12 cellular contexts compared by ENCODE assay signal in the genomic region with DNA sequence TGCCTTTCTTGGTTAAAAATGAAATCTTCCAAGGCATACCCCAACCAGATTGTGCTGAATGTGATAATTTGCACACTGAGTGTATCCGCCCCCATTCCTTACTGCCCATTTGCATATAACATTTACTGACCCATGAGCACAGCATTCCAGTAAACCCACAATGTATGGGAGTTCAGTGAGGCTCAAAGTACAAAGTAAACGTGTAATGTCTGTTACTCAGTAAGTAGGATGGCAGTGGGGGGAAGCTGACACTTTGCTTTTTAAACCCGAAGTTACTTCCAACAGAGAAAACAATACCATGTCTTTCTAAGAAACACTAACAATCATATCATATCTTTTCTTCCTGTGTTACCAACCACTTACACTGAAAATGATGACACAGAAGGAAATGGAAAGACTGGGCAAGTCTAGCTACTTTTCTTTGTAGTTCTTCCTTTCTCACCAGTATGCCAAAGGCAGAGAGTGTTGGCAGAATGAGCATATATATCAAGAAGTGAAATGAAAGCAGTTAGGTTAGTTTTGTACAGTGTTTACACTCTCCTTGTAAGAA. TPM values are rescaled to one million over a fixed set of nuclear protein-coding genes. Genes with fewer than 3 reads are reported as not detected.
DNase-seq lines count a peak whose midpoint lies in the region; ATAC-seq and TF ChIP-seq lines count a peak whose summit lies in the region.
"Had no signal": no experiment of that assay in that cellular context is flagged by ENCODE, and none has a peak within 500 bp of the region (broad histone marks: within the 10 kb centered on the region; RNA-seq: fewer than 3 reads in every experiment).

No MANE protein-coding gene starts in this region.

- H3K27me3 ChIP-seq in Caco-2 (replicated peaks; ENCODE audit: control insufficient read depth, insufficient read depth, low read length) (no peaks in the 10 kb centered on the region), mesendoderm (ENCODE audit: insufficient read depth, low read length, poor library complexity) (no peaks in the 10 kb centered on the region)

- no peak overlapping the region for H2BK5ac ChIP-seq in mesendoderm (ENCODE audit: low read length)

- no peaks in the 10 kb centered on the region for H3K9me3 Mint-ChIP-seq in Caco-2 (ENCODE audit: unreplicated experiment)

- H3K27ac Mint-ChIP-seq in Caco-2 (ENCODE audit: unreplicated experiment) = peak overlapping the region; percentile 69
- H3K27ac Mint-ChIP-seq: naive B cell had no signal

- no peaks in the 10 kb centered on the region for H3K79me1 ChIP-seq in mesendoderm (ENCODE audit: low read length)

- H3K4me3 ChIP-seq in Caco-2 (ENCODE audit: low read depth, low read length) = no peak overlapping the region
- H3K4me3 ChIP-seq in LNCaP clone FGC (ENCODE audit: low read depth, low read length) = no peak overlapping the region
- H3K4me3 ChIP-seq in astrocyte of the spinal cord (ENCODE audit: low read depth, low read length) = no peak overlapping the region
- H3K4me3 ChIP-seq in mesendoderm (ENCODE audit: low read length) = no peak overlapping the region

- no peak overlapping the region for H4K5ac ChIP-seq in mesendoderm (ENCODE audit: low read length)

- intact Hi-C loops in Caco-2 (cut with micrococcal nuclease; ENCODE audit: unreplicated experiment) = loop anchor here (1.0 to 2.0 kb wide), 3 partner anchors 27 to 73 kb away; a partner anchor contains a TSS

- H4K8ac ChIP-seq in mesendoderm (ENCODE audit: low read depth, low read length) = no peak overlapping the region

- no peak overlapping the region for H3K18ac ChIP-seq in mesendoderm (ENCODE audit: low read length)

- H3K4ac ChIP-seq in mesendoderm (ENCODE audit: low read depth, low read length) = no peak overlapping the region

- H2BK120ac ChIP-seq in mesendoderm (ENCODE audit: low read depth, low read length) = no peak overlapping the region

- no CpG with 5 or more reads among the region's 3 CpGs for WGBS in mesendoderm (ENCODE audit: extremely low coverage, insufficient coverage, low lambda C conversion rate)

- peak; percentile 49 to 61 for DNase-seq in Caco-2
- peak; percentile 82 for DNase-seq in LNCaP clone FGC (ENCODE audit: low read depth)
- DNase-seq in astrocyte of the spinal cord (ENCODE audit: low read depth, low spot score) = peak; percentile 67
- no peak for DNase-seq in mesendoderm
- DNase-seq: activated effector memory CD4-positive, alpha-beta T cell treated with Interleukin-2 at 50 U/mL for 16 hours; naive B cell; NCI-H187 had no signal

- POLR2A ChIA-PET in Caco-2 (lab: Charles Lee) = interaction anchor here (0.7 kb wide), 1 partner anchor 10 kb away, joined by 3 read pairs; no protein-coding TSS in a partner anchor

- H3K27me3 Mint-ChIP-seq in Caco-2 (ENCODE audit: insufficient read depth, unreplicated experiment) = no peaks in the 10 kb centered on the region

- H3K9ac ChIP-seq in mesendoderm (ENCODE audit: low read length) = no peak overlapping the region

- no TSS peak for BruUV-seq in Caco-2 (replicated peaks; lab: Mats Ljungman, UMichigan)

- no peak overlapping the region for H2AK5ac ChIP-seq in mesendoderm (ENCODE audit: low read length)

- no peaks in the 10 kb centered on the region for H3K9me3 ChIP-seq in Caco-2

- peak overlapping the region; percentile 27 for H2BK15ac ChIP-seq in mesendoderm (replicated peaks; ENCODE audit: low read depth)

- no peak overlapping the region for H3K4me2 ChIP-seq in mesendoderm (ENCODE audit: low read length)

- peaks cover 40% of the 10 kb centered on the region for H3K4me1 ChIP-seq in Caco-2
- H3K4me1 ChIP-seq in mesendoderm (ENCODE audit: control insufficient read depth, low read depth, low read length) = peaks cover 2% of the 10 kb centered on the region

- in situ Hi-C loops in astrocyte of the spinal cord (cut with HindIII; ENCODE audit: low sequenced_read_pairs) = no loop called here

- H3K27ac ChIP-seq in mesendoderm (ENCODE audit: low read depth, low read length) = no peak overlapping the region
- H3K27ac ChIP-seq: C4-2B had no signal

- CTCF ChIA-PET in Caco-2 (lab: Charles Lee) = no interaction called here

- H3K36me3 ChIP-seq in Caco-2 (ENCODE audit: control insufficient read depth, insufficient read depth, low read length) = no peaks in the 10 kb centered on the region
- no peaks in the 10 kb centered on the region for H3K36me3 ChIP-seq in mesendoderm (ENCODE audit: control insufficient read depth, insufficient read depth, low read length)

- no peak overlapping the region for H3K23ac ChIP-seq in mesendoderm (ENCODE audit: low read length)

- no peak for ATAC-seq in GM18502 (IDR thresholded peaks at IDR 0.05; ENCODE audit: poor library complexity, unreplicated experiment)
- no peak for ATAC-seq in HG02763 (IDR thresholded peaks at IDR 0.05; ENCODE audit: unreplicated experiment)
- ATAC-seq in GM21825 (IDR thresholded peaks at IDR 0.05; ENCODE audit: unreplicated experiment) = no peak
- ATAC-seq in HG03439 (IDR thresholded peaks at IDR 0.05; ENCODE audit: unreplicated experiment) = no peak

- peaks cover 31% of the 10 kb centered on the region for H3K4me1 Mint-ChIP-seq in Caco-2 (ENCODE audit: low read depth, unreplicated experiment)
- H3K4me1 Mint-ChIP-seq: naive B cell had no signal

- peak overlapping the region; percentile 37 for H3K4me3 Mint-ChIP-seq in Caco-2 (ENCODE audit: unreplicated experiment)
- H3K4me3 Mint-ChIP-seq: naive B cell had no signal

- TF ChIP-seq CTCF in Caco-2 (IDR thresholded peaks at IDR 0.05; ENCODE audit: insufficient read depth in 1 of 2, low read depth in 1 of 2, low read length in 1 of 2, severe bottlenecking in 1 of 2, unreplicated experiment in 1 of 2) = no peak
- no peak for TF ChIP-seq CTCF in LNCaP clone FGC (IDR thresholded peaks at IDR 0.05; ENCODE audit: control insufficient read depth, extremely low read depth, insufficient read depth)
- TF ChIP-seq CTCF in astrocyte of the spinal cord (IDR thresholded peaks at IDR 0.05; ENCODE audit: low read depth, low read length) = no peak

- H3K36me3 Mint-ChIP-seq in Caco-2 (ENCODE audit: insufficient read depth, unreplicated experiment) = no peaks in the 10 kb centered on the region
- H3K36me3 Mint-ChIP-seq: naive B cell had no signal

- no peaks in the 10 kb centered on the region for H3K79me2 ChIP-seq in mesendoderm (ENCODE audit: control insufficient read depth, insufficient read depth, low read length)

- no peak overlapping the region for H3K56ac ChIP-seq in mesendoderm (ENCODE audit: low read length)

RNA-seq across cellular contexts. Expression of a gene that starts 27.1 kb away (rescaled TPM):
- 8.1 and 8.4 TPM in 2 replicates for total RNA-seq in Caco-2 (2022)
- 0.91 TPM for polyA plus RNA-seq in mesendoderm (2013, experiment 1 of 2)
- 0.98 TPM for polyA plus RNA-seq in mesendoderm (2013, experiment 2 of 2)

RNA-seq across cellular contexts. Expression of a gene that starts 34.0 kb away (rescaled TPM):
- total RNA-seq in Caco-2 (2022) = not detected in 2 replicates
- polyA plus RNA-seq in mesendoderm (2013, experiment 1 of 2) = not detected
- not detected for polyA plus RNA-seq in mesendoderm (2013, experiment 2 of 2)
